ENCODE assay signal across 16 cellular contexts in genomic region chr4:23036503-23036902, GRCh38.
DNase-seq lines count a peak whose midpoint lies in the region; TF ChIP-seq lines count a peak whose summit lies in the region.
"Had no signal": no experiment of that assay in that cellular context is flagged by ENCODE, and none has a peak within 500 bp of the region (broad histone marks: within the 10 kb centered on the region; RNA-seq: fewer than 3 reads in every experiment).

No MANE protein-coding gene starts in this region.

- H3K4me1 Mint-ChIP-seq in neural crest cell (peaks cover 13% of the 10 kb centered on the region), immature natural killer cell (no peaks in the 10 kb centered on the region)
- H3K4me1 Mint-ChIP-seq: CD14-positive monocyte had no signal

- DNase-seq in NCI-H460 (ENCODE audit: extremely low read depth, low read depth) = peak; percentile 95
- peak; percentile 44 for DNase-seq in epithelial cell of esophagus (ENCODE audit: low read depth)
- DNase-seq in neural crest cell (ENCODE audit: low read depth, low spot score) = no peak
- no peak for DNase-seq in activated CD8-positive, alpha-beta memory T cell treated with anti-CD3 and anti-CD28 coated beads, Interleukin-2, amount 50 U/mL, for 4 hours
- no peak for DNase-seq in SIG-M5 treated with dmso at 0.1 percent for 504 hours (lab: John Stamatoyannopoulos, UW; ENCODE audit: unreplicated experiment)
- DNase-seq in immature natural killer cell = no peak
- no peak for DNase-seq in NCI-H345 treated with DMSO at 0.1 percent for 48 hours (lab: John Stamatoyannopoulos, UW; ENCODE audit: unreplicated experiment)
- DNase-seq: CD8-positive, alpha-beta T cell; COR-L47; DMS153; DMS79 treated with DMSO at 0.1 percent for 48 hours; GDM1; HCEC 1CT; HFFc6 had no signal

- no peaks in the 10 kb centered on the region for H3K9me3 Mint-ChIP-seq in neural crest cell
- H3K9me3 Mint-ChIP-seq in immature natural killer cell = peaks cover 5 to 33% (median 7%) of the 10 kb centered on the region in 6 donors

- no peak overlapping the region for H3K4me3 ChIP-seq in epithelial cell of esophagus (ENCODE audit: low read length)
- H3K4me3 ChIP-seq: A549 had no signal

- H3K4me3 Mint-ChIP-seq in neural crest cell = no peak overlapping the region
- no peak overlapping the region for H3K4me3 Mint-ChIP-seq in immature natural killer cell
- H3K4me3 Mint-ChIP-seq: CD14-positive monocyte; CD8-positive, alpha-beta T cell; HFFc6 had no signal

- H3K27ac Mint-ChIP-seq in neural crest cell (ENCODE audit: unreplicated experiment) (peak overlapping the region; percentile 31), immature natural killer cell (no peak overlapping the region)
- H3K27ac Mint-ChIP-seq: CD8-positive, alpha-beta T cell; HFFc6 had no signal

- no peak for TF ChIP-seq CTCF in epithelial cell of esophagus (IDR thresholded peaks at IDR 0.05; ENCODE audit: insufficient read depth, low read depth, low read length, missing control alignments)
- TF ChIP-seq CTCF in neural crest cell (conservative IDR thresholded peaks at IDR 0.05) = no peak

- H3K27me3 Mint-ChIP-seq in neural crest cell (ENCODE audit: low read depth) (no peaks in the 10 kb centered on the region), immature natural killer cell (ENCODE audit: low read depth in 3 of 3) (no peaks in the 10 kb centered on the region)

- H3K36me3 Mint-ChIP-seq in neural crest cell (ENCODE audit: low read depth) = no peaks in the 10 kb centered on the region
- H3K36me3 Mint-ChIP-seq in immature natural killer cell = no peaks in the 10 kb centered on the region
- H3K36me3 Mint-ChIP-seq: CD14-positive monocyte; CD8-positive, alpha-beta T cell had no signal

Comparison
In these comparisons a context has a peak if more than half of its experiments do, and no peak if none do; other contexts are left out.
1. DNase-seq: peak in NCI-H460 (single experiment) and epithelial cell of esophagus (single experiment); none in neural crest cell (single experiment), activated CD8-positive, alpha-beta memory T cell treated with anti-CD3 and anti-CD28 coated beads, Interleukin-2, amount 50 U/mL, for 4 hours (single experiment), SIG-M5 treated with dmso at 0.1 percent for 504 hours (single experiment), immature natural killer cell (0 of 3) and NCI-H345 treated with DMSO at 0.1 percent for 48 hours (single experiment).